27 cellular contexts compared by ENCODE assay signal in the genomic region with DNA sequence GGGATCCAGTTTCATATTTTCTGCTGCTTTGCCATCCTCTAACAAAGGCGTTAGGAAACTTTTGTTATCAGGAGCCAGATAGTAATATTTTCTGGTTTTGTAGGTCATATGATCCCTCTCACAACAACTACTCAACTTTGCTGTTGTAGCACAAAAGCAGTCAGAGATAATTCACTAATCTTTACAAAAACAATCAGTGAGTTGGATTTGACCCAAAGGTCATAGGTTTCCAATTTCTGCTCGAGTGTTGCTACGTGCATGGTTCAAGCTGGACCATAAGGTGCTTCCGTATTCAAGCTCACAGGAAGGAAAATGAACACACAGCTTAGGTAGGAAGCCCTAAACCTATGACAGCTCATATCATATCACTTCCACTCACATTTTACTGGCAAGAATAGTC.
"Had no signal": no experiment of that assay in that cellular context is flagged by ENCODE, and none has a peak within 500 bp of the region (broad histone marks: within the 10 kb centered on the region; RNA-seq: fewer than 3 reads in every experiment).

No MANE protein-coding gene starts in this region.

- DNase-seq: nephron progenitor cell; nucleus accumbens; pancreas; right cardiac atrium; right lobe of liver; sigmoid colon; small intestine; stimulated activated CD4-positive, alpha-beta T cell treated with anti-CD3 and anti-CD28 coated beads, Interleukin-15, amount 100 ng/mL, for 24 hours; stimulated activated CD4-positive, alpha-beta T cell treated with anti-CD3 and anti-CD28 coated beads, Interleukin-2, amount 100 ng/mL, for 24 hours; stimulated activated CD4-positive, alpha-beta T cell treated with anti-CD3 and anti-CD28 coated beads, Interleukin-2, amount 100 ng/mL, for 48 hours; stimulated activated CD4-positive, alpha-beta T cell treated with anti-CD3 and anti-CD28 coated beads, Interleukin-4, amount 100 ng/mL, for 24 hours; stimulated activated naive B cell treated with anti-CD40 and anti-IgM and Interleukin-4, amounts not matched to agents 10 μg/mL and 1 μg/mL and 100 μg/mL, for 72 hours; stimulated activated naive CD4-positive, alpha-beta T cell treated with Interleukin-2 at 50 U/mL for 16 hours; stomach; thyroid gland; trophoblast cell; upper lobe of left lung had no signal

- H3K36me3 ChIP-seq: neutrophil, pancreas, prostate gland, right lobe of liver, sigmoid colon, stomach, thoracic aorta, thyroid gland, tibial nerve, upper lobe of left lung, vagina had no signal

- H3K27ac Mint-ChIP-seq: natural killer cell treated with Interleukin-12 subunit alpha and Interleukin-12 subunit beta and Interleukin-15 and Interleukin-18, amount 100 ng/mL, for 72 hours; nephron progenitor cell; stimulated activated effector memory CD8-positive, alpha-beta T cell treated with anti-CD3 and anti-CD28 coated beads, Interleukin-12 subunit alpha, Interleukin-12 subunit beta, amount 100 ng/mL, for 72 hours; stimulated activated naive B cell treated with anti-CD40 and anti-IgM and Interleukin-4, amounts not matched to agents 10 μg/mL and 1 μg/mL and 100 μg/mL, for 72 hours; stimulated activated naive CD8-positive, alpha-beta T cell treated with anti-CD3 and anti-CD28 coated beads, Interleukin-15, Interleukin-2, amounts not matched to agents 100 ng/mL and 50 ng/mL, for 24 hours had no signal

- H3K9me3 ChIP-seq: neutrophil, pancreas, prostate gland, right lobe of liver, stomach, thyroid gland, upper lobe of left lung, vagina had no signal

- FAIRE-seq: pancreas, small intestine, urothelium cell line had no signal

- H3K4me1 Mint-ChIP-seq: neural crest cell had no signal

- H3K4me1 ChIP-seq: pancreas, prostate gland, right lobe of liver, sigmoid colon, stomach, thyroid gland, tibial nerve, upper lobe of left lung, vagina had no signal

- H3K27me3 ChIP-seq: pancreas, right lobe of liver, sigmoid colon, thyroid gland, tibial nerve, upper lobe of left lung, vagina had no signal

- H3K27me3 Mint-ChIP-seq: natural killer cell treated with Interleukin-12 subunit alpha and Interleukin-12 subunit beta and Interleukin-15 and Interleukin-18, amount 100 ng/mL, for 72 hours; stimulated activated naive B cell treated with anti-CD40 and anti-IgM and Interleukin-4, amounts not matched to agents 10 μg/mL and 1 μg/mL and 100 μg/mL, for 72 hours; stimulated activated naive CD8-positive, alpha-beta T cell treated with anti-CD3 and anti-CD28 coated beads, Interleukin-15, Interleukin-2, amounts not matched to agents 100 ng/mL and 50 ng/mL, for 24 hours had no signal

- H3K4me3 Mint-ChIP-seq: natural killer cell treated with Interleukin-12 subunit alpha and Interleukin-12 subunit beta and Interleukin-15 and Interleukin-18, amount 100 ng/mL, for 72 hours; nephron progenitor cell; neural crest cell; stimulated activated effector memory CD8-positive, alpha-beta T cell treated with anti-CD3 and anti-CD28 coated beads, Interleukin-12 subunit alpha, Interleukin-12 subunit beta, amount 100 ng/mL, for 72 hours; stimulated activated naive B cell treated with anti-CD40 and anti-IgM and Interleukin-4, amounts not matched to agents 10 μg/mL and 1 μg/mL and 100 μg/mL, for 72 hours; stimulated activated naive CD8-positive, alpha-beta T cell treated with anti-CD3 and anti-CD28 coated beads, Interleukin-15, Interleukin-2, amounts not matched to agents 100 ng/mL and 50 ng/mL, for 24 hours had no signal

- H3K4me3 ChIP-seq: pancreas, prostate gland, right lobe of liver, sigmoid colon, stomach, thoracic aorta, thyroid gland, tibial nerve, upper lobe of left lung, vagina had no signal

- H3K9me3 Mint-ChIP-seq: stimulated activated naive CD8-positive, alpha-beta T cell treated with anti-CD3 and anti-CD28 coated beads, Interleukin-15, Interleukin-2, amounts not matched to agents 100 ng/mL and 50 ng/mL, for 24 hours had no signal

- ATAC-seq: natural killer cell treated with Interleukin-12 subunit alpha and Interleukin-12 subunit beta and Interleukin-15 and Interleukin-18, amount 100 ng/mL, for 72 hours; pancreas; right cardiac atrium; stimulated activated effector memory CD8-positive, alpha-beta T cell treated with anti-CD3 and anti-CD28 coated beads, Interleukin-12 subunit alpha, Interleukin-12 subunit beta, amount 100 ng/mL, for 72 hours; stimulated activated naive B cell treated with anti-CD40 and anti-IgM and Interleukin-4, amounts not matched to agents 10 μg/mL and 1 μg/mL and 100 μg/mL, for 72 hours had no signal

- H3K27ac ChIP-seq: neutrophil, pancreas, prostate gland, right lobe of liver, sigmoid colon, stomach, thoracic aorta, thyroid gland, tibial nerve, upper lobe of left lung, vagina had no signal
